ENCODE assay signal across 18 cellular contexts in genomic region chr16:78249832-78250231, GRCh38.
DNase-seq lines count a peak whose midpoint lies in the region; ATAC-seq, FAIRE-seq and TF ChIP-seq lines count a peak whose summit lies in the region.
"Had no signal": no experiment of that assay in that cellular context is flagged by ENCODE, and none has a peak within 500 bp of the region (broad histone marks: within the 10 kb centered on the region; RNA-seq: fewer than 3 reads in every experiment).

No MANE protein-coding gene starts in this region.

- H3K4me1 Mint-ChIP-seq in Caco-2 (ENCODE audit: low read depth, unreplicated experiment) (peaks cover 66% of the 10 kb centered on the region), progenitor cell of endocrine pancreas (ENCODE audit: low read depth) (peaks cover 57% of the 10 kb centered on the region)
- H3K4me1 Mint-ChIP-seq: B cell had no signal

- TF ChIP-seq CTCF in Caco-2 (IDR thresholded peaks at IDR 0.05; ENCODE audit: insufficient read depth in 1 of 2, low read depth in 1 of 2, low read length in 1 of 2, severe bottlenecking in 1 of 2, unreplicated experiment in 1 of 2): no peak
- no peak for TF ChIP-seq CTCF in body of pancreas (IDR thresholded peaks at IDR 0.05)
- no peak for TF ChIP-seq CTCF in HepG2 (CRISPR knock-in tag; IDR thresholded peaks at IDR 0.05)
- TF ChIP-seq CTCF in progenitor cell of endocrine pancreas (IDR thresholded peaks at IDR 0.05; ENCODE audit: unreplicated experiment): no peak
- TF ChIP-seq CTCF in testis (IDR thresholded peaks at IDR 0.05): no peak

- H3K27ac Mint-ChIP-seq in Caco-2 (ENCODE audit: unreplicated experiment) (peak overlapping the region; percentile 83), progenitor cell of endocrine pancreas (peak overlapping the region; percentile 26)
- H3K27ac Mint-ChIP-seq: B cell; CD8-positive, alpha-beta T cell had no signal

- no peak for TF ChIP-seq EP300 in HepG2 (IDR thresholded peaks at IDR 0.05; ENCODE audit: low read depth in 2 of 2, low read length in 2 of 2)
- no peak for TF ChIP-seq EP300 in HepG2 (CRISPR knock-in tag; IDR thresholded peaks at IDR 0.05; ENCODE audit: borderline replicate concordance)

- H3K9me3 Mint-ChIP-seq in Caco-2 (ENCODE audit: unreplicated experiment) (peaks cover 29% of the 10 kb centered on the region), progenitor cell of endocrine pancreas (ENCODE audit: low read depth) (peaks cover 6% of the 10 kb centered on the region)
- H3K9me3 Mint-ChIP-seq: CD8-positive, alpha-beta T cell had no signal

- CTCF ChIA-PET in Caco-2 (lab: Charles Lee): interaction anchor here (0.6 kb wide), 1 partner anchor 148 kb away, joined by 4 read pairs; no protein-coding TSS in a partner anchor
- CTCF ChIA-PET in HepG2 (lab: Yijun Ruan, JAX; ENCODE audit: low intra/inter-chr PET ratio, low total read pairs): interaction anchor here (1.3 kb wide), 1 partner anchor 188 kb away, joined by 6 read pairs; no protein-coding TSS in a partner anchor

- in situ Hi-C loops in HepG2 (cut with HindIII; ENCODE audit: extremely low pct_ligation_motif_present, low pct_unique_long_range_greater_than_20kb) (loop anchor here (25.0 kb wide), 2 partner anchors 787 to 1362 kb away; partner anchors contain the start of gene MAF), HAP-1 (cut with MboI; ENCODE audit: low sequenced_read_pairs) (no loop called here)

- no peak overlapping the region for H3K4me3 Mint-ChIP-seq in Caco-2 (ENCODE audit: unreplicated experiment)
- H3K4me3 Mint-ChIP-seq in progenitor cell of endocrine pancreas (ENCODE audit: low read depth): no peak overlapping the region
- H3K4me3 Mint-ChIP-seq: B cell; CD8-positive, alpha-beta T cell had no signal

- DNase-seq in Caco-2: peak in 1 of 2 experiments; percentile 46
- DNase-seq in body of pancreas: peak; percentile 23 to 59 (median 42)
- no peak for DNase-seq in HepG2 (ENCODE audit: low spot score)
- no peak for DNase-seq in progenitor cell of endocrine pancreas (ENCODE audit: low spot score, unreplicated experiment)
- DNase-seq in HAP-1 (ENCODE audit: low spot score in 2 of 2): no peak
- DNase-seq in testis: no peak
- no peak for DNase-seq in mesenteric fat pad (ENCODE audit: low spot score)
- DNase-seq: CD8-positive, alpha-beta T cell; DMS 273 treated with DMSO at 0.1 percent for 48 hours; DND-41; NCI-H1048; NCI-H2081 treated with DMSO at 0.1 percent for 48 hours; NCI-H226 had no signal

- TF ChIP-seq RAD21 in HepG2 (CRISPR knock-in tag; IDR thresholded peaks at IDR 0.05): no peak

- H3K9me3 ChIP-seq in Caco-2 (no peaks in the 10 kb centered on the region), body of pancreas (no peaks in the 10 kb centered on the region), HepG2 (ENCODE audit: low read length) (no peaks in the 10 kb centered on the region), HAP-1 (no peaks in the 10 kb centered on the region), testis (no peaks in the 10 kb centered on the region)

- peaks cover 57% of the 10 kb centered on the region for H3K4me1 ChIP-seq in Caco-2
- H3K4me1 ChIP-seq in body of pancreas: peaks cover 25% of the 10 kb centered on the region
- H3K4me1 ChIP-seq in HepG2 (ENCODE audit: insufficient read depth, low read length): peaks cover 58% of the 10 kb centered on the region
- H3K4me1 ChIP-seq in HAP-1: no peaks in the 10 kb centered on the region
- no peaks in the 10 kb centered on the region for H3K4me1 ChIP-seq in testis

- BruUV-seq in Caco-2 (replicated peaks; lab: Mats Ljungman, UMichigan) (no TSS peak), HepG2 (replicated peaks; lab: Mats Ljungman, UMichigan) (no TSS peak)

- H3K36me3 ChIP-seq in Caco-2 (ENCODE audit: control insufficient read depth, insufficient read depth, low read length) (no peaks in the 10 kb centered on the region; the same call in 1 of the 2 replicates), body of pancreas (replicated peaks in 1 of 2; ENCODE audit: insufficient read depth in 1 of 2, low read depth in 2 of 2) (no peaks in the 10 kb centered on the region), HepG2 (replicated peaks in 1 of 2; ENCODE audit: control insufficient read depth in 1 of 2, insufficient read depth in 2 of 2, low read length in 2 of 2) (no peaks in the 10 kb centered on the region), HAP-1 (replicated peaks) (no peaks in the 10 kb centered on the region), testis (ENCODE audit: low read depth, missing control alignments) (no peaks in the 10 kb centered on the region)

- no peak overlapping the region for H3K9ac ChIP-seq in HepG2 (ENCODE audit: insufficient read depth, low read depth, low read length)

- no peaks in the 10 kb centered on the region for H4K20me1 ChIP-seq in HepG2 (ENCODE audit: insufficient read depth, low read length)

- H3K4me3 ChIP-seq in Caco-2 (ENCODE audit: low read depth, low read length) (no peak overlapping the region), body of pancreas (no peak overlapping the region), HepG2 (replicated peaks in 1 of 3; ENCODE audit: insufficient read depth in 1 of 3, low read depth in 2 of 3, low read length in 3 of 3) (no peak overlapping the region), HAP-1 (no peak overlapping the region), testis (no peak overlapping the region)

- no peak for TF ChIP-seq POLR2A in body of pancreas (IDR thresholded peaks at IDR 0.05)
- no peak for TF ChIP-seq POLR2A in HepG2 (IDR thresholded peaks at IDR 0.05; ENCODE audit: insufficient read depth in 1 of 2, low read depth in 2 of 2, low read length in 2 of 2)
- TF ChIP-seq POLR2A in testis (IDR thresholded peaks at IDR 0.05): no peak

- ATAC-seq in body of pancreas (peak; percentile 57), HepG2 (peak; percentile 61)
- ATAC-seq: CD8-positive, alpha-beta T cell had no signal

- H3K27me3 ChIP-seq in Caco-2 (replicated peaks; ENCODE audit: control insufficient read depth, insufficient read depth, low read length) (no peaks in the 10 kb centered on the region), body of pancreas (no peaks in the 10 kb centered on the region), HepG2 (ENCODE audit: control insufficient read depth in 1 of 2, insufficient read depth in 2 of 2, low read length in 2 of 2) (no peaks in the 10 kb centered on the region), HAP-1 (ENCODE audit: low read depth) (no peaks in the 10 kb centered on the region), testis (no peaks in the 10 kb centered on the region)

- H3K36me3 Mint-ChIP-seq in Caco-2 (ENCODE audit: insufficient read depth, unreplicated experiment) (peaks cover 6% of the 10 kb centered on the region), progenitor cell of endocrine pancreas (ENCODE audit: insufficient read depth) (no peaks in the 10 kb centered on the region)
- H3K36me3 Mint-ChIP-seq: CD8-positive, alpha-beta T cell had no signal

- POLR2A ChIA-PET in Caco-2 (lab: Charles Lee): no interaction called here
- POLR2A ChIA-PET in HepG2 (lab: Yijun Ruan, JAX): no interaction called here

- FAIRE-seq in HepG2 (lab: Jason Lieb, UNC): peak; percentile 23
- FAIRE-seq: GM12892, GM19239 had no signal

- H3K27ac ChIP-seq in body of pancreas: peak overlapping the region in 2 of 4 donors; percentile 10 to 48
- peak overlapping the region; percentile 52 for H3K27ac ChIP-seq in HepG2 (ENCODE audit: extremely low read length, insufficient read depth, low read length)
- no peak overlapping the region for H3K27ac ChIP-seq in testis
- H3K27ac ChIP-seq: C4-2B, HL-60 had no signal

- H3K79me2 ChIP-seq in HepG2 (ENCODE audit: insufficient read depth, low read length): no peaks in the 10 kb centered on the region

- H2AFZ ChIP-seq in HepG2 (ENCODE audit: low read length): no peak overlapping the region

- intact Hi-C loops in Caco-2 (cut with micrococcal nuclease; ENCODE audit: unreplicated experiment) (loop anchor here (1.0 kb wide), 1 partner anchor 47 kb away; no protein-coding TSS in a partner anchor), body of pancreas (cut with DNase I) (no loop called here), HepG2 (cut with micrococcal nuclease; ENCODE audit: unreplicated experiment) (loop anchor here (2.0 to 10.0 kb wide), 2 partner anchors 125 to 187 kb away; no protein-coding TSS in a partner anchor), testis (cut with DNase I; ENCODE audit: low total_unique reads) (no loop called here)

- H3K27me3 Mint-ChIP-seq in Caco-2 (ENCODE audit: insufficient read depth, unreplicated experiment) (no peaks in the 10 kb centered on the region), progenitor cell of endocrine pancreas (no peaks in the 10 kb centered on the region)
- H3K27me3 Mint-ChIP-seq: B cell had no signal

- 23 to 29% methylated on average over 3 of the region's 3 CpGs for WGBS in body of pancreas, 2 donors
- WGBS in HepG2 (ENCODE audit: low lambda C conversion rate): 89% methylated on average over 3 of the region's 3 CpGs
- WGBS in testis, 2 donors: 81 to 94% methylated on average over 3 of the region's 3 CpGs

- 0 out of 2 replicates have a peak overlapping the region, but pooled peaks have one; percentile 9 for H3K4me2 ChIP-seq in HepG2 (ENCODE audit: low read depth, low read length)

TF ChIP-seq in HepG2, 621 proteins besides CTCF, POLR2A, EP300 and RAD21 (continues in another document):
- no peak for TF ChIP-seq ZNF264 (CRISPR knock-in tag; IDR thresholded peaks at IDR 0.05)
- no peak for TF ChIP-seq DDIT3 (CRISPR knock-in tag; IDR thresholded peaks at IDR 0.05)
- no peak for TF ChIP-seq ZNF775 (CRISPR knock-in tag; IDR thresholded peaks at IDR 0.05; ENCODE audit: borderline replicate concordance)

Comparison
In these comparisons a context has a peak if more than half of its experiments do, and no peak if none do; other contexts are left out.
1. DNase-seq: peak in body of pancreas (4 of 4); none in HepG2 (single experiment), progenitor cell of endocrine pancreas (single experiment), HAP-1 (0 of 2), testis (single experiment) and mesenteric fat pad (single experiment).
2. intact Hi-C loops: an anchor here in Caco-2 (1.0 kb wide) and HepG2 (2.0 to 10.0 kb wide); none called in body of pancreas and testis.